27 cellular contexts compared by ENCODE assay signal in genomic region chr7:126667742-126668366, GRCh38.
DNase-seq lines count a peak whose midpoint lies in the region; ATAC-seq, FAIRE-seq and TF ChIP-seq lines count a peak whose summit lies in the region.
"Had no signal": no experiment of that assay in that cellular context is flagged by ENCODE, and none has a peak within 500 bp of the region (broad histone marks: within the 10 kb centered on the region; RNA-seq: fewer than 3 reads in every experiment).

No MANE protein-coding gene starts in this region.

- TF ChIP-seq CTCF in mucosa of descending colon (IDR thresholded peaks at IDR 0.05) = no peak

- ATAC-seq in mucosa of descending colon = no peak
- ATAC-seq in GM21723 (IDR thresholded peaks at IDR 0.05; ENCODE audit: unreplicated experiment) = no peak
- ATAC-seq in HG02642 (IDR thresholded peaks at IDR 0.05; ENCODE audit: poor library complexity, unreplicated experiment) = no peak
- ATAC-seq: activated T-cell treated with anti-CD3 and anti-CD28 coated beads, Interleukin-2, amount 50 U/mL, for 4 hours had no signal

- no peak overlapping the region for H3K4me3 ChIP-seq in mucosa of descending colon
- H3K4me3 ChIP-seq: dorsolateral prefrontal cortex, sigmoid colon, suprapubic skin had no signal

- no peaks in the 10 kb centered on the region for H3K36me3 ChIP-seq in mucosa of descending colon (ENCODE audit: low read depth)
- H3K36me3 ChIP-seq: sigmoid colon, suprapubic skin had no signal

- peak; percentile 54 for FAIRE-seq in GM12891 (lab: Jason Lieb, UNC)
- FAIRE-seq: GM19239 had no signal

- intact Hi-C loops in mucosa of descending colon (cut with DNase I, micrococcal nuclease) = no loop called here

- no peaks in the 10 kb centered on the region for H3K4me1 ChIP-seq in mucosa of descending colon (ENCODE audit: low read depth)
- H3K4me1 ChIP-seq: sigmoid colon, suprapubic skin had no signal

- DNase-seq in GM12891 (ENCODE audit: insufficient read length, low spot score) = no peak
- peak; percentile 7 for DNase-seq in HT1080 (ENCODE audit: low read depth)
- DNase-seq in SK-MEL-5 (ENCODE audit: low read depth, low spot score) = peak; percentile 77
- DNase-seq in myocyte (ENCODE audit: low read depth) = peak; percentile 33
- DNase-seq in mucosa of descending colon = no peak
- DNase-seq: activated CD4-positive, alpha-beta T cell treated with anti-CD3 and anti-CD28 coated beads, Interleukin-2, amount 10 ng/mL, durations not matched to agents 24 days and 14 days; activated T-cell treated with anti-CD3 and anti-CD28 coated beads, Interleukin-2, amount 50 U/mL, for 4 hours; CD4-positive, alpha-beta memory T cell; cerebellar nuclear complex; DMS153; dorsolateral prefrontal cortex; GDM1; hypothalamus; immature natural killer cell; mesendoderm; NCI-H1092; NCI-H187 treated with DMSO at 0.1 percent for 48 hours; NCI-H774; sigmoid colon; SK-N-SH; stimulated activated CD4-positive, alpha-beta T cell treated with anti-CD3 and anti-CD28 coated beads, Interleukin-4, amount 100 ng/mL, for 4 hours; stimulated activated naive CD4-positive, alpha-beta T cell; T-helper 2 cell had no signal

- in situ Hi-C loops in SK-MEL-5 (cut with HindIII; ENCODE audit: low pct_unique_long_range_greater_than_20kb, low sequenced_read_pairs) = no loop called here

- no peaks in the 10 kb centered on the region for H3K9me3 ChIP-seq in mucosa of descending colon
- H3K9me3 ChIP-seq: sigmoid colon, SK-N-SH, suprapubic skin had no signal

- no peak for TF ChIP-seq POLR2A in GM12891 (IDR thresholded peaks at IDR 0.05; ENCODE audit: low read depth, low read length)

TF ChIP-seq in GM12891, 5 proteins besides CTCF, POLR2A, EP300 and RAD21:
- TF ChIP-seq PAX5 (IDR thresholded peaks at IDR 0.05; ENCODE audit: insufficient read depth, low read length, severe bottlenecking) (no peak), POLR2AphosphoS5 (IDR thresholded peaks at IDR 0.05; ENCODE audit: low read depth, low read length) (no peak), TAF1 (IDR thresholded peaks at IDR 0.05; ENCODE audit: low read depth, low read length) (no peak)

Comparison
In these comparisons a context has a peak if more than half of its experiments do, and no peak if none do; other contexts are left out.
1. DNase-seq: peak in HT1080 (single experiment), SK-MEL-5 (single experiment) and myocyte (single experiment); none in GM12891 (single experiment) and mucosa of descending colon (0 of 3).